In genomic region chr15:90979582-90979981, GRCh38 we compare ENCODE assay signal across 1 cellular context.
A peak's percentile ranks its signal among the peaks of the same experiment; 100 is the strongest.
TF ChIP-seq lines count a peak whose summit lies in the region.

No MANE protein-coding gene starts in this region.

TF ChIP-seq in K562, 482 proteins besides CTCF, POLR2A, EP300 and RAD21:
- TF ChIP-seq ZNF316 (IDR thresholded peaks at IDR 0.05) (peak; percentile 87), BACH1 (tag; IDR thresholded peaks at IDR 0.05) (peak; percentile 60; the same call in 1 of the 2 replicates), NFE2 (IDR thresholded peaks at IDR 0.05; ENCODE audit: low read depth) (peak; percentile 83), NFE2L1 (tag; IDR thresholded peaks at IDR 0.05; ENCODE audit: borderline replicate concordance, low read depth) (peak; percentile 78), MAFF (IDR thresholded peaks at IDR 0.05; ENCODE audit: low read length) (peak; percentile 85), MAFK (IDR thresholded peaks at IDR 0.05; ENCODE audit: low read length) (peak; percentile 74; the same call in 1 of the 2 replicates), KLF6 (CRISPR knock-in tag; IDR thresholded peaks at IDR 0.05; ENCODE audit: borderline replicate concordance) (no peak), ZNF778 (CRISPR knock-in tag; IDR thresholded peaks at IDR 0.05) (no peak), C11orf30 (IDR thresholded peaks at IDR 0.05; ENCODE audit: low read depth) (peak; percentile 74), ZNF592 (IDR thresholded peaks at IDR 0.05) (0 out of 2 replicates have a peak, but pooled peaks have one; percentile 48), MAFG (tag; conservative IDR thresholded peaks at IDR 0.05) (peak; percentile 91)
